ENCODE assay signal across 8 cellular contexts in genomic region chr20:63706852-63707557, GRCh38. TPM values are rescaled to one million over a fixed set of nuclear protein-coding genes. Genes with fewer than 3 reads are reported as not detected.
DNase-seq lines count a peak whose midpoint lies in the region; ATAC-seq, FAIRE-seq and TF ChIP-seq lines count a peak whose summit lies in the region.

No MANE protein-coding gene starts in this region.

- peak; percentile 14 for ATAC-seq in HG02678 (IDR thresholded peaks at IDR 0.05; ENCODE audit: unreplicated experiment)
- ATAC-seq in esophagus mucosa = peak; percentile 55
- peak; percentile 51 for ATAC-seq in upper lobe of right lung

- peak; percentile 68 for DNase-seq in GM12891 (ENCODE audit: insufficient read length, low spot score)
- peak; percentile 57 for DNase-seq in NCI-H2196 (lab: John Stamatoyannopoulos, UW; ENCODE audit: unreplicated experiment)
- peak; percentile 59 for DNase-seq in activated T-cell treated with anti-CD3 and anti-CD28 coated beads for 4 hours
- DNase-seq in upper lobe of right lung = peak; percentile 83
- no peak for DNase-seq in GF-D8 (lab: John Stamatoyannopoulos, UW)

- peaks cover 39% of the 10 kb centered on the region for H3K36me3 Mint-ChIP-seq in nephron (ENCODE audit: low read depth)

- H3K27ac ChIP-seq in upper lobe of right lung = peak overlapping the region; percentile 93

- intact Hi-C loops in upper lobe of right lung (cut with DNase I) = no loop called here

- H3K27me3 Mint-ChIP-seq in nephron (ENCODE audit: low read depth) = no peaks in the 10 kb centered on the region

- TF ChIP-seq CTCF in nephron (IDR thresholded peaks at IDR 0.05; ENCODE audit: unreplicated experiment in 3 of 3) = peak in 2 of 3 experiments; percentile 21 to 32
- peak; percentile 27 for TF ChIP-seq CTCF in upper lobe of right lung (IDR thresholded peaks at IDR 0.05)

- H3K9me3 ChIP-seq in upper lobe of right lung = no peaks in the 10 kb centered on the region

- no peak for TF ChIP-seq POLR2A in GM12891 (IDR thresholded peaks at IDR 0.05; ENCODE audit: low read depth, low read length)

- peaks cover 62% of the 10 kb centered on the region for H3K36me3 ChIP-seq in upper lobe of right lung

- peaks cover 15% of the 10 kb centered on the region for H3K4me1 Mint-ChIP-seq in nephron

- H3K27ac Mint-ChIP-seq in nephron = peak overlapping the region; percentile 70 to 77 (median 75)

- H3K4me3 Mint-ChIP-seq in nephron = peak overlapping the region; percentile 84 to 90 (median 89)

- no peaks in the 10 kb centered on the region for H3K9me3 Mint-ChIP-seq in nephron

- peaks cover 24% of the 10 kb centered on the region for H3K4me1 ChIP-seq in upper lobe of right lung

- no peaks in the 10 kb centered on the region for H3K27me3 ChIP-seq in upper lobe of right lung

- peak; percentile 81 for FAIRE-seq in GM12891 (lab: Jason Lieb, UNC)

- peak overlapping the region; percentile 75 for H3K4me3 ChIP-seq in upper lobe of right lung

TF ChIP-seq in GM12891, 5 proteins besides CTCF, POLR2A, EP300 and RAD21:
- TF ChIP-seq POLR2AphosphoS5 (IDR thresholded peaks at IDR 0.05; ENCODE audit: low read depth, low read length) (no peak), TAF1 (IDR thresholded peaks at IDR 0.05; ENCODE audit: low read depth, low read length) (no peak), SPI1 (IDR thresholded peaks at IDR 0.05; ENCODE audit: low read depth, low read length) (no peak), POU2F2 (IDR thresholded peaks at IDR 0.05; ENCODE audit: low read depth, low read length) (no peak)
TF ChIP-seq in GM12891: peak in this region for 0.

RNA-seq across cellular contexts. Expression of gene ARFRP1, which starts 0.8 kb away (rescaled TPM):
- 26.5 TPM for polyA plus RNA-seq in GM12891 (2012; ENCODE audit: low read depth, missing spikeins)
- total RNA-seq in esophagus mucosa = 31.1 TPM
- total RNA-seq in upper lobe of right lung = 49.4 TPM

RNA-seq across cellular contexts. Expression of gene ZGPAT, which starts 0.8 kb away (rescaled TPM):
- 17.1 TPM for polyA plus RNA-seq in GM12891 (2012; ENCODE audit: low read depth, missing spikeins)
- total RNA-seq in esophagus mucosa (11.1 TPM), upper lobe of right lung (27.6 TPM)

RNA-seq across cellular contexts. Expression of gene TNFRSF6B, which starts 10.6 kb away (rescaled TPM):
- 0.51 TPM for polyA plus RNA-seq in GM12891 (2012; ENCODE audit: low read depth, missing spikeins)
- 4.5 TPM for total RNA-seq in esophagus mucosa
- 14.4 TPM for total RNA-seq in upper lobe of right lung

RNA-seq across cellular contexts. Expression of gene LIME1, which starts 29.5 kb away (rescaled TPM):
- 12.0 TPM for polyA plus RNA-seq in GM12891 (2012; ENCODE audit: low read depth, missing spikeins)
- total RNA-seq in esophagus mucosa (5.1 TPM), upper lobe of right lung (7.8 TPM)

RNA-seq across cellular contexts. Expression of gene SLC2A4RG, which starts 32.6 kb away (rescaled TPM):
- 23.9 TPM for polyA plus RNA-seq in GM12891 (2012; ENCODE audit: low read depth, missing spikeins)
- total RNA-seq in esophagus mucosa (60.9 TPM), upper lobe of right lung (64.1 TPM)
